ENCODE assay signal across 8 cellular contexts in genomic region chr2:209425082-209426071, GRCh38. TPM values are rescaled to one million over a fixed set of nuclear protein-coding genes. Genes with fewer than 3 reads are reported as not detected.
DNase-seq lines count a peak whose midpoint lies in the region; ATAC-seq and TF ChIP-seq lines count a peak whose summit lies in the region.

No MANE protein-coding gene starts in this region.

- peak overlapping the region; percentile 97 for H3K4me2 ChIP-seq in hepatocyte

- intact Hi-C loops in gastrocnemius medialis (cut with DNase I; ENCODE audit: low total_unique reads): loop anchor here (1.0 to 10.0 kb wide), 3 partner anchors 49 to 131 kb away; no protein-coding TSS in a partner anchor

- peak; percentile 86 for TF ChIP-seq CTCF in VCaP (conservative IDR thresholded peaks at IDR 0.05)
- TF ChIP-seq CTCF in hepatocyte (IDR thresholded peaks at IDR 0.05; ENCODE audit: poor library complexity): peak; percentile 59
- TF ChIP-seq CTCF in gastrocnemius medialis (IDR thresholded peaks at IDR 0.05 in 4 of 5, conservative IDR thresholded peaks at IDR 0.05 in 1 of 5): peak in 4 of 5 experiments; percentile 3 to 43 (median 26)

- H3K4me3 ChIP-seq in HAP-1 (no peak overlapping the region), hepatocyte (peak overlapping the region; percentile 95), gastrocnemius medialis (peak overlapping the region; percentile 59 to 69 (median 62))

- H3K27ac ChIP-seq in VCaP (peak overlapping the region; percentile 69), hepatocyte (no peak overlapping the region), gastrocnemius medialis (no peak overlapping the region)

- peak; percentile 9 for DNase-seq in SKM-1 treated with dmso at 0.1 percent for 144 hours (lab: John Stamatoyannopoulos, UW; ENCODE audit: unreplicated experiment)
- no peak for DNase-seq in SKM-1 (lab: John Stamatoyannopoulos, UW; ENCODE audit: unreplicated experiment)
- peak; percentile 41 to 61 for DNase-seq in HAP-1 (ENCODE audit: low spot score in 2 of 2)
- DNase-seq in NCI-H1694 treated with DMSO at 0.1 percent for 48 hours (lab: John Stamatoyannopoulos, UW): peak; percentile 68
- DNase-seq in hepatocyte (ENCODE audit: low spot score): peak; percentile 35
- no peak for DNase-seq in gastrocnemius medialis

- no peak for ATAC-seq in gastrocnemius medialis
- no peak for ATAC-seq in GM18517 (IDR thresholded peaks at IDR 0.05; ENCODE audit: unreplicated experiment)

- H2AFZ ChIP-seq in hepatocyte: peak overlapping the region; percentile 99

- H4K20me1 ChIP-seq in hepatocyte (ENCODE audit: insufficient read depth, poor library complexity, severe bottlenecking): no peaks in the 10 kb centered on the region

- 45% methylated on average over 7 of the region's 7 CpGs for WGBS in hepatocyte (ENCODE audit: low lambda C conversion rate, missing lambda C conversion rate)

- in situ Hi-C loops in HAP-1 (cut with MboI; ENCODE audit: low sequenced_read_pairs): loop anchor here (10.0 kb wide), 1 partner anchor 129 kb away; no protein-coding TSS in a partner anchor
- in situ Hi-C loops in gastrocnemius medialis (cut with MboI; ENCODE audit: low sequenced_read_pairs in 4 of 4): no loop called here

- H3K9me3 ChIP-seq in HAP-1 (no peaks in the 10 kb centered on the region), hepatocyte (ENCODE audit: low read depth) (no peaks in the 10 kb centered on the region), gastrocnemius medialis (no peaks in the 10 kb centered on the region)

- peaks cover 10% of the 10 kb centered on the region for H3K4me1 ChIP-seq in HAP-1
- H3K4me1 ChIP-seq in hepatocyte (ENCODE audit: insufficient read depth): no peaks in the 10 kb centered on the region
- H3K4me1 ChIP-seq in gastrocnemius medialis: peaks cover 2 to 6% of the 10 kb centered on the region in 2 donors

- H3K9me2 ChIP-seq in hepatocyte (replicated peaks; ENCODE audit: insufficient read depth): no peaks in the 10 kb centered on the region

- no peak for TF ChIP-seq POLR2A in gastrocnemius medialis (IDR thresholded peaks at IDR 0.05)

- H3K36me3 ChIP-seq in HAP-1 (replicated peaks): no peaks in the 10 kb centered on the region
- no peaks in the 10 kb centered on the region for H3K36me3 ChIP-seq in hepatocyte (replicated peaks; ENCODE audit: insufficient read depth, low read depth)
- H3K36me3 ChIP-seq in gastrocnemius medialis: no peaks in the 10 kb centered on the region

- H3K27me3 ChIP-seq in HAP-1 (ENCODE audit: low read depth) (no peaks in the 10 kb centered on the region; the same call in 1 of the 2 replicates), hepatocyte (peaks cover 3% of the 10 kb centered on the region), gastrocnemius medialis (no peaks in the 10 kb centered on the region)

- no peaks in the 10 kb centered on the region for H3K79me2 ChIP-seq in hepatocyte

RNA-seq across cellular contexts. Expression of gene MAP2, which starts 1.5 kb away (rescaled TPM):
- total RNA-seq in hepatocyte (5.8 and 7.2 TPM in 2 replicates), gastrocnemius medialis (1 to 10 TPM; 1.8 to 2.7 (median 2.2) TPM)
- 4.6 and 5.8 TPM in 2 replicates for polyA plus RNA-seq in hepatocyte

Comparison
In these comparisons a context has a peak if more than half of its experiments do, and no peak if none do; other contexts are left out.
1. DNase-seq: peak in SKM-1 treated with dmso at 0.1 percent for 144 hours (single experiment), HAP-1 (2 of 2), NCI-H1694 treated with DMSO at 0.1 percent for 48 hours (single experiment) and hepatocyte (single experiment); none in SKM-1 (single experiment) and gastrocnemius medialis (0 of 2).
2. CTCF ChIP-seq: peak in every context shown above with its lines; median percentile 86 in VCaP; 59 in hepatocyte; 26 in gastrocnemius medialis.